8 cellular contexts compared by ENCODE assay signal in genomic region chr19:39430675-39431593, GRCh38. TPM values are rescaled to one million over a fixed set of nuclear protein-coding genes. Genes with fewer than 3 reads are reported as not detected.
DNase-seq lines count a peak whose midpoint lies in the region; ATAC-seq and TF ChIP-seq lines count a peak whose summit lies in the region.

No MANE protein-coding gene starts in this region.

- peaks cover 5% of the 10 kb centered on the region for H3K27me3 Mint-ChIP-seq in neural crest cell (ENCODE audit: low read depth)

- H3K27ac Mint-ChIP-seq in neural crest cell (ENCODE audit: unreplicated experiment) = peak overlapping the region; percentile 35

- H2AFZ ChIP-seq in Karpas-422 (ENCODE audit: low read length) = no peak overlapping the region

- peak overlapping the region; percentile 79 for H3K4me3 Mint-ChIP-seq in neural crest cell

- no peaks in the 10 kb centered on the region for H3K9me2 ChIP-seq in Karpas-422 (replicated peaks; ENCODE audit: insufficient read depth, low read length)

- H4K20me1 ChIP-seq in Karpas-422 (ENCODE audit: insufficient read depth, low read depth, low read length) = peaks cover 19% of the 10 kb centered on the region

- H3K4me3 ChIP-seq in Karpas-422 (ENCODE audit: low read length) = no peak overlapping the region

- peaks cover 18% of the 10 kb centered on the region for H3K36me3 Mint-ChIP-seq in neural crest cell (ENCODE audit: low read depth)

- H3K27me3 ChIP-seq in Karpas-422 (ENCODE audit: low read length) = no peaks in the 10 kb centered on the region

- H3K79me2 ChIP-seq in Karpas-422 (ENCODE audit: low read length) = peaks cover 24% of the 10 kb centered on the region

- no peak for TF ChIP-seq CTCF in neural crest cell (conservative IDR thresholded peaks at IDR 0.05)

- ATAC-seq in GM18505 (IDR thresholded peaks at IDR 0.05; ENCODE audit: unreplicated experiment) = peak; percentile 40
- ATAC-seq in GM21360 (IDR thresholded peaks at IDR 0.05; ENCODE audit: unreplicated experiment) = no peak
- ATAC-seq in HG03432 (IDR thresholded peaks at IDR 0.05; ENCODE audit: unreplicated experiment) = no peak

- peaks cover 16% of the 10 kb centered on the region for H3K4me1 ChIP-seq in Karpas-422 (ENCODE audit: low read length)

- peaks cover 43% of the 10 kb centered on the region for H3K4me1 Mint-ChIP-seq in neural crest cell

- H3K36me3 ChIP-seq in Karpas-422 (ENCODE audit: insufficient read depth, low read length) = peaks cover 25% of the 10 kb centered on the region

- peak; percentile 80 for DNase-seq in Karpas-422
- DNase-seq in UCSD-AML1 (lab: John Stamatoyannopoulos, UW; ENCODE audit: unreplicated experiment) = peak; percentile 45
- peak; percentile 99 to 100 for DNase-seq in dermis microvascular lymphatic vessel endothelial cell (ENCODE audit: low read depth in 2 of 2)
- no peak for DNase-seq in neural crest cell (ENCODE audit: low read depth, low spot score)
- DNase-seq in NCI-H774 (lab: John Stamatoyannopoulos, UW) = no peak

- no peak overlapping the region for H3K9ac ChIP-seq in Karpas-422 (ENCODE audit: low read length)

- peak overlapping the region; percentile 30 for H3K27ac ChIP-seq in Karpas-422 (ENCODE audit: low read length)

- peak; percentile 49 for TF ChIP-seq POLR2A in GM18505 (IDR thresholded peaks at IDR 0.05; ENCODE audit: borderline replicate concordance, extremely low read depth, insufficient read depth, insufficient read length)

- no peaks in the 10 kb centered on the region for H3K9me3 Mint-ChIP-seq in neural crest cell

- H3K9me3 ChIP-seq in Karpas-422 (ENCODE audit: low read length) = no peaks in the 10 kb centered on the region

- H3K4me2 ChIP-seq in Karpas-422 (ENCODE audit: low read depth, low read length, poor library complexity, severe bottlenecking) = no peak overlapping the region

RNA-seq across cellular contexts. Expression of gene RPS16, which starts 4.8 kb away (rescaled TPM):
- 378 and 758 TPM in 2 replicates for total RNA-seq in Karpas-422 (2014; rRNA removed; shearing (Covaris generic); ENCODE audit: low replicate concordance)
- total RNA-seq in dermis microvascular lymphatic vessel endothelial cell = 117 and 133 TPM in 2 replicates
- 2,020 and 2,116 TPM in 2 replicates for total RNA-seq in neural crest cell

RNA-seq across cellular contexts. Expression of gene SUPT5H, which starts 14.4 kb away (rescaled TPM):
- total RNA-seq in Karpas-422 (2014; rRNA removed; shearing (Covaris generic); ENCODE audit: low replicate concordance) = 55.3 and 66.3 TPM in 2 replicates
- total RNA-seq in dermis microvascular lymphatic vessel endothelial cell (29.9 and 38.1 TPM in 2 replicates), neural crest cell (129 and 140 TPM in 2 replicates)

RNA-seq across cellular contexts. Expression of gene PLEKHG2, which starts 18.5 kb away (rescaled TPM):
- total RNA-seq in Karpas-422 (2014; rRNA removed; shearing (Covaris generic); ENCODE audit: low replicate concordance) = 19.0 and 22.2 TPM in 2 replicates
- total RNA-seq in dermis microvascular lymphatic vessel endothelial cell = 10.5 and 16.9 TPM in 2 replicates
- 120 and 135 TPM in 2 replicates for total RNA-seq in neural crest cell

RNA-seq across cellular contexts. Expression of gene ZFP36, which starts 24.3 kb away (rescaled TPM):
- 10.3 and 16.3 TPM in 2 replicates for total RNA-seq in Karpas-422 (2014; rRNA removed; shearing (Covaris generic); ENCODE audit: low replicate concordance)
- total RNA-seq in dermis microvascular lymphatic vessel endothelial cell (0.64 and 1.8 TPM in 2 replicates), neural crest cell (4.0 TPM in 2 replicates)

RNA-seq across cellular contexts. Expression of gene MED29, which starts 39.8 kb away (rescaled TPM):
- 18.1 and 18.6 TPM in 2 replicates for total RNA-seq in Karpas-422 (2014; rRNA removed; shearing (Covaris generic); ENCODE audit: low replicate concordance)
- total RNA-seq in dermis microvascular lymphatic vessel endothelial cell = 11.6 and 17.3 TPM in 2 replicates
- 37.3 and 40.3 TPM in 2 replicates for total RNA-seq in neural crest cell

Comparison
In these comparisons a context has a peak if more than half of its experiments do, and no peak if none do; other contexts are left out.
1. DNase-seq: peak in Karpas-422 (single experiment), UCSD-AML1 (single experiment) and dermis microvascular lymphatic vessel endothelial cell (2 of 2); none in neural crest cell (single experiment) and NCI-H774 (single experiment).